ENCODE assay signal across 16 cellular contexts in the genomic region with DNA sequence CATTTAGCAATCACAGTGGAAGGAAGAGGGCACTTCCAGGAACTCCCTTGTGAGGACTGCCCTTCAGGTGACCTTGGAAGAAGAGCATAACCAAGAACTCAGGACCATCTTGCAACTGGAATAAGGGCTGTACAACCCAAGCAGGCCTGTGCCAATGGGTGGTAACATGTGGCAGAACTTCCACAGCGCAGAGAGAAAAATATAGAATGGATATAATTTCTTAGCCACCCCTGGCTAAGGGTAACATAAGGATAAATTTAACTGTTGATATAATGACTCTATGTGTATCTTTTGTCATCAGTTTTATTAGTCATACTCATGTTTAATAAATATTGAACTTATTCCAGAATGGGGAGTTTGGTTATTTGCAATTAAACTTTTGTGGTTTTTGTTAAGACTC. TPM values are rescaled to one million over a fixed set of nuclear protein-coding genes. Genes with fewer than 3 reads are reported as not detected.
"Had no signal": no experiment of that assay in that cellular context is flagged by ENCODE, and none has a peak within 500 bp of the region (broad histone marks: within the 10 kb centered on the region; RNA-seq: fewer than 3 reads in every experiment).

No MANE protein-coding gene starts in this region.

- H3K36me3 ChIP-seq: adrenal gland, esophagus squamous epithelium, neutrophil, right atrium auricular region, tibial nerve had no signal

- FAIRE-seq: endometrium had no signal

- H3K9me3 ChIP-seq: adrenal gland, esophagus squamous epithelium, mucosa of descending colon, neutrophil, right atrium auricular region, tibial nerve had no signal

- H3K27me3 ChIP-seq: adrenal gland, esophagus squamous epithelium, neutrophil, right atrium auricular region, tibial nerve had no signal

- ATAC-seq: mucosa of descending colon; naive thymus-derived CD8-positive, alpha-beta T cell; stimulated activated memory B cell treated with anti-CD40 and anti-IgM and Interleukin-4, amounts not matched to agents 10 μg/mL and 1 μg/mL and 100 μg/mL, for 72 hours had no signal

- H3K4me3 ChIP-seq: adrenal gland, esophagus squamous epithelium, lung, mucosa of descending colon, right atrium auricular region, tibial nerve had no signal

- H3K4me1 ChIP-seq: adrenal gland, right atrium auricular region had no signal

- H3K27ac ChIP-seq: adrenal gland, esophagus squamous epithelium, neutrophil, right atrium auricular region, tibial nerve had no signal

- DNase-seq: activated CD4-positive, alpha-beta T cell treated with anti-CD3 and anti-CD28 coated beads, Interleukin-2, amount 50 U/mL, for 1 hour; activated CD4-positive, CD25-positive, alpha-beta regulatory T cell; activated naive CD4-positive, alpha-beta T cell treated with anti-CD3 and anti-CD28 coated beads, Interleukin-2, amount 50 U/mL, for 16 hours; adrenal gland; esophagus squamous epithelium; hippocampal formation; mucosa of descending colon; naive thymus-derived CD8-positive, alpha-beta T cell; posterior cingulate gyrus had no signal

RNA-seq across cellular contexts. Expression of a gene that starts 56.2 kb away (rescaled TPM):
- total RNA-seq: naive thymus-derived CD8-positive, alpha-beta T cell; T-helper 2 cell treated with Interferon-gamma antibody and Interleukin-4, amounts not matched to agents 100 ng/mL and 5 ng/mL, for 36 hours had no signal
- polyA plus RNA-seq: naive thymus-derived CD8-positive, alpha-beta T cell had no signal
